In genomic region chr22:31489632-31490495, GRCh38 we compare ENCODE assay signal across 1 cellular context.
TF ChIP-seq lines count a peak whose summit lies in the region.

A gene with protein sequence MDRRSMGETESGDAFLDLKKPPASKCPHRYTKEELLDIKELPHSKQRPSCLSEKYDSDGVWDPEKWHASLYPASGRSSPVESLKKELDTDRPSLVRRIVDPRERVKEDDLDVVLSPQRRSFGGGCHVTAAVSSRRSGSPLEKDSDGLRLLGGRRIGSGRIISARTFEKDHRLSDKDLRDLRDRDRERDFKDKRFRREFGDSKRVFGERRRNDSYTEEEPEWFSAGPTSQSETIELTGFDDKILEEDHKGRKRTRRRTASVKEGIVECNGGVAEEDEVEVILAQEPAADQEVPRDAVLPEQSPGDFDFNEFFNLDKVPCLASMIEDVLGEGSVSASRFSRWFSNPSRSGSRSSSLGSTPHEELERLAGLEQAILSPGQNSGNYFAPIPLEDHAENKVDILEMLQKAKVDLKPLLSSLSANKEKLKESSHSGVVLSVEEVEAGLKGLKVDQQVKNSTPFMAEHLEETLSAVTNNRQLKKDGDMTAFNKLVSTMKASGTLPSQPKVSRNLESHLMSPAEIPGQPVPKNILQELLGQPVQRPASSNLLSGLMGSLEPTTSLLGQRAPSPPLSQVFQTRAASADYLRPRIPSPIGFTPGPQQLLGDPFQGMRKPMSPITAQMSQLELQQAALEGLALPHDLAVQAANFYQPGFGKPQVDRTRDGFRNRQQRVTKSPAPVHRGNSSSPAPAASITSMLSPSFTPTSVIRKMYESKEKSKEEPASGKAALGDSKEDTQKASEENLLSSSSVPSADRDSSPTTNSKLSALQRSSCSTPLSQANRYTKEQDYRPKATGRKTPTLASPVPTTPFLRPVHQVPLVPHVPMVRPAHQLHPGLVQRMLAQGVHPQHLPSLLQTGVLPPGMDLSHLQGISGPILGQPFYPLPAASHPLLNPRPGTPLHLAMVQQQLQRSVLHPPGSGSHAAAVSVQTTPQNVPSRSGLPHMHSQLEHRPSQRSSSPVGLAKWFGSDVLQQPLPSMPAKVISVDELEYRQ (minus strand): TSS chr22:31489842. CDS start chr22:31488718, 1,124 bp downstream.

TF ChIP-seq in HepG2, 621 proteins besides CTCF, POLR2A, EP300 and RAD21 (continued from another document and continues in another):
- TF ChIP-seq, protein P1, sequence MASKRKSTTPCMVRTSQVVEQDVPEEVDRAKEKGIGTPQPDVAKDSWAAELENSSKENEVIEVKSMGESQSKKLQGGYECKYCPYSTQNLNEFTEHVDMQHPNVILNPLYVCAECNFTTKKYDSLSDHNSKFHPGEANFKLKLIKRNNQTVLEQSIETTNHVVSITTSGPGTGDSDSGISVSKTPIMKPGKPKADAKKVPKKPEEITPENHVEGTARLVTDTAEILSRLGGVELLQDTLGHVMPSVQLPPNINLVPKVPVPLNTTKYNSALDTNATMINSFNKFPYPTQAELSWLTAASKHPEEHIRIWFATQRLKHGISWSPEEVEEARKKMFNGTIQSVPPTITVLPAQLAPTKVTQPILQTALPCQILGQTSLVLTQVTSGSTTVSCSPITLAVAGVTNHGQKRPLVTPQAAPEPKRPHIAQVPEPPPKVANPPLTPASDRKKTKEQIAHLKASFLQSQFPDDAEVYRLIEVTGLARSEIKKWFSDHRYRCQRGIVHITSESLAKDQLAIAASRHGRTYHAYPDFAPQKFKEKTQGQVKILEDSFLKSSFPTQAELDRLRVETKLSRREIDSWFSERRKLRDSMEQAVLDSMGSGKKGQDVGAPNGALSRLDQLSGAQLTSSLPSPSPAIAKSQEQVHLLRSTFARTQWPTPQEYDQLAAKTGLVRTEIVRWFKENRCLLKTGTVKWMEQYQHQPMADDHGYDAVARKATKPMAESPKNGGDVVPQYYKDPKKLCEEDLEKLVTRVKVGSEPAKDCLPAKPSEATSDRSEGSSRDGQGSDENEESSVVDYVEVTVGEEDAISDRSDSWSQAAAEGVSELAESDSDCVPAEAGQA (IDR thresholded peaks at IDR 0.05; ENCODE audit: low read depth), result peak; percentile 26; the same call in 1 of the 2 replicates
- TF ChIP-seq, protein P1 (CRISPR knock-in tag; IDR thresholded peaks at IDR 0.05; ENCODE audit: borderline replicate concordance), result no peak
- TF ChIP-seq ZNF546 (CRISPR knock-in tag; conservative IDR thresholded peaks at IDR 0.05) (no peak; the same call in 1 of the 2 replicates), ZNF33B (CRISPR knock-in tag; IDR thresholded peaks at IDR 0.05) (no peak; the same call in 1 of the 2 replicates), FOXK2 (IDR thresholded peaks at IDR 0.05) (no peak), SOX13 (IDR thresholded peaks at IDR 0.05) (no peak), SOX13 (CRISPR knock-in tag; conservative IDR thresholded peaks at IDR 0.05 in 1 of 2, IDR thresholded peaks at IDR 0.05 in 1 of 2) (no peak), SMAD1 (CRISPR knock-in tag; IDR thresholded peaks at IDR 0.05; ENCODE audit: borderline replicate concordance, low read depth) (no peak), ZNF703 (CRISPR knock-in tag; IDR thresholded peaks at IDR 0.05; ENCODE audit: borderline replicate concordance) (peak; percentile 74; the same call in 1 of the 2 replicates), ZNF605 (CRISPR knock-in tag; IDR thresholded peaks at IDR 0.05) (no peak), REXO4 (CRISPR knock-in tag; IDR thresholded peaks at IDR 0.05; ENCODE audit: borderline replicate concordance) (no peak), ZNF746 (CRISPR knock-in tag; IDR thresholded peaks at IDR 0.05) (peak; percentile 47; the same call in 1 of the 2 replicates), TAF15 (IDR thresholded peaks at IDR 0.05; ENCODE audit: low read depth, low read length, poor library complexity, severe bottlenecking) (peak; percentile 71), ELF3 (CRISPR knock-in tag; IDR thresholded peaks at IDR 0.05) (no peak; the same call in 1 of the 2 replicates), ZSCAN31 (CRISPR knock-in tag; IDR thresholded peaks at IDR 0.05; ENCODE audit: low read depth) (peak; percentile 79; the same call in 1 of the 2 replicates), SSRP1 (CRISPR knock-in tag; IDR thresholded peaks at IDR 0.05) (no peak), ZNF607 (CRISPR knock-in tag; IDR thresholded peaks at IDR 0.05; ENCODE audit: borderline replicate concordance) (peak; percentile 74; the same call in 1 of the 2 replicates), POLR2AphosphoS5 (IDR thresholded peaks at IDR 0.05; ENCODE audit: low read depth, low read length) (peak; percentile 67; the same call in 1 of the 2 replicates), GABPA (IDR thresholded peaks at IDR 0.05; ENCODE audit: low read depth, low read length) (peak; percentile 38), GABPA (CRISPR knock-in tag; IDR thresholded peaks at IDR 0.05; ENCODE audit: low read depth) (peak; percentile 57; the same call in 1 of the 2 replicates), RXRA (CRISPR knock-in tag; IDR thresholded peaks at IDR 0.05) (no peak), NRL (CRISPR knock-in tag; IDR thresholded peaks at IDR 0.05; ENCODE audit: borderline replicate concordance) (no peak), FUBP1 (CRISPR knock-in tag; IDR thresholded peaks at IDR 0.05; ENCODE audit: borderline replicate concordance) (no peak), HNRNPUL1 (IDR thresholded peaks at IDR 0.05; ENCODE audit: low read depth, low read length) (no peak), SETDB1 (CRISPR knock-in tag; IDR thresholded peaks at IDR 0.05; ENCODE audit: borderline replicate concordance) (no peak), CENPBD1 (CRISPR knock-in tag; IDR thresholded peaks at IDR 0.05; ENCODE audit: borderline replicate concordance, low read depth) (peak; percentile 85; the same call in 1 of the 2 replicates), ZNF264 (CRISPR knock-in tag; IDR thresholded peaks at IDR 0.05) (no peak)
- TF ChIP-seq, protein P2, sequence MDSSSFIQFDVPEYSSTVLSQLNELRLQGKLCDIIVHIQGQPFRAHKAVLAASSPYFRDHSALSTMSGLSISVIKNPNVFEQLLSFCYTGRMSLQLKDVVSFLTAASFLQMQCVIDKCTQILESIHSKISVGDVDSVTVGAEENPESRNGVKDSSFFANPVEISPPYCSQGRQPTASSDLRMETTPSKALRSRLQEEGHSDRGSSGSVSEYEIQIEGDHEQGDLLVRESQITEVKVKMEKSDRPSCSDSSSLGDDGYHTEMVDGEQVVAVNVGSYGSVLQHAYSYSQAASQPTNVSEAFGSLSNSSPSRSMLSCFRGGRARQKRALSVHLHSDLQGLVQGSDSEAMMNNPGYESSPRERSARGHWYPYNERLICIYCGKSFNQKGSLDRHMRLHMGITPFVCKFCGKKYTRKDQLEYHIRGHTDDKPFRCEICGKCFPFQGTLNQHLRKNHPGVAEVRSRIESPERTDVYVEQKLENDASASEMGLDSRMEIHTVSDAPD (CRISPR knock-in tag; IDR thresholded peaks at IDR 0.05), result no peak
- TF ChIP-seq, protein P3, sequence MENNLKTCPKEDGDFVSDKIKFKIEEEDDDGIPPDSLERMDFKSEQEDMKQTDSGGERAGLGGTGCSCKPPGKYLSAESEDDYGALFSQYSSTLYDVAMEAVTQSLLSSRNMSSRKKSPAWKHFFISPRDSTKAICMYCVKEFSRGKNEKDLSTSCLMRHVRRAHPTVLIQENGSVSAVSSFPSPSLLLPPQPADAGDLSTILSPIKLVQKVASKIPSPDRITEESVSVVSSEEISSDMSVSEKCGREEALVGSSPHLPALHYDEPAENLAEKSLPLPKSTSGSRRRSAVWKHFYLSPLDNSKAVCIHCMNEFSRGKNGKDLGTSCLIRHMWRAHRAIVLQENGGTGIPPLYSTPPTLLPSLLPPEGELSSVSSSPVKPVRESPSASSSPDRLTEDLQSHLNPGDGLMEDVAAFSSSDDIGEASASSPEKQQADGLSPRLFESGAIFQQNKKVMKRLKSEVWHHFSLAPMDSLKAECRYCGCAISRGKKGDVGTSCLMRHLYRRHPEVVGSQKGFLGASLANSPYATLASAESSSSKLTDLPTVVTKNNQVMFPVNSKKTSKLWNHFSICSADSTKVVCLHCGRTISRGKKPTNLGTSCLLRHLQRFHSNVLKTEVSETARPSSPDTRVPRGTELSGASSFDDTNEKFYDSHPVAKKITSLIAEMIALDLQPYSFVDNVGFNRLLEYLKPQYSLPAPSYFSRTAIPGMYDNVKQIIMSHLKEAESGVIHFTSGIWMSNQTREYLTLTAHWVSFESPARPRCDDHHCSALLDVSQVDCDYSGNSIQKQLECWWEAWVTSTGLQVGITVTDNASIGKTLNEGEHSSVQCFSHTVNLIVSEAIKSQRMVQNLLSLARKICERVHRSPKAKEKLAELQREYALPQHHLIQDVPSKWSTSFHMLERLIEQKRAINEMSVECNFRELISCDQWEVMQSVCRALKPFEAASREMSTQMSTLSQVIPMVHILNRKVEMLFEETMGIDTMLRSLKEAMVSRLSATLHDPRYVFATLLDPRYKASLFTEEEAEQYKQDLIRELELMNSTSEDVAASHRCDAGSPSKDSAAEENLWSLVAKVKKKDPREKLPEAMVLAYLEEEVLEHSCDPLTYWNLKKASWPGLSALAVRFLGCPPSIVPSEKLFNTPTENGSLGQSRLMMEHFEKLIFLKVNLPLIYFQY (CRISPR knock-in tag; IDR thresholded peaks at IDR 0.05; ENCODE audit: borderline replicate concordance), result no peak
- TF ChIP-seq, protein P4, sequence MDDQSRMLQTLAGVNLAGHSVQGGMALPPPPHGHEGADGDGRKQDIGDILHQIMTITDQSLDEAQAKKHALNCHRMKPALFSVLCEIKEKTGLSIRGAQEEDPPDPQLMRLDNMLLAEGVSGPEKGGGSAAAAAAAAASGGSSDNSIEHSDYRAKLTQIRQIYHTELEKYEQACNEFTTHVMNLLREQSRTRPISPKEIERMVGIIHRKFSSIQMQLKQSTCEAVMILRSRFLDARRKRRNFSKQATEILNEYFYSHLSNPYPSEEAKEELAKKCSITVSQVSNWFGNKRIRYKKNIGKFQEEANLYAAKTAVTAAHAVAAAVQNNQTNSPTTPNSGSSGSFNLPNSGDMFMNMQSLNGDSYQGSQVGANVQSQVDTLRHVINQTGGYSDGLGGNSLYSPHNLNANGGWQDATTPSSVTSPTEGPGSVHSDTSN (CRISPR knock-in tag; IDR thresholded peaks at IDR 0.05; ENCODE audit: borderline replicate concordance), result no peak
